In the genomic region with DNA sequence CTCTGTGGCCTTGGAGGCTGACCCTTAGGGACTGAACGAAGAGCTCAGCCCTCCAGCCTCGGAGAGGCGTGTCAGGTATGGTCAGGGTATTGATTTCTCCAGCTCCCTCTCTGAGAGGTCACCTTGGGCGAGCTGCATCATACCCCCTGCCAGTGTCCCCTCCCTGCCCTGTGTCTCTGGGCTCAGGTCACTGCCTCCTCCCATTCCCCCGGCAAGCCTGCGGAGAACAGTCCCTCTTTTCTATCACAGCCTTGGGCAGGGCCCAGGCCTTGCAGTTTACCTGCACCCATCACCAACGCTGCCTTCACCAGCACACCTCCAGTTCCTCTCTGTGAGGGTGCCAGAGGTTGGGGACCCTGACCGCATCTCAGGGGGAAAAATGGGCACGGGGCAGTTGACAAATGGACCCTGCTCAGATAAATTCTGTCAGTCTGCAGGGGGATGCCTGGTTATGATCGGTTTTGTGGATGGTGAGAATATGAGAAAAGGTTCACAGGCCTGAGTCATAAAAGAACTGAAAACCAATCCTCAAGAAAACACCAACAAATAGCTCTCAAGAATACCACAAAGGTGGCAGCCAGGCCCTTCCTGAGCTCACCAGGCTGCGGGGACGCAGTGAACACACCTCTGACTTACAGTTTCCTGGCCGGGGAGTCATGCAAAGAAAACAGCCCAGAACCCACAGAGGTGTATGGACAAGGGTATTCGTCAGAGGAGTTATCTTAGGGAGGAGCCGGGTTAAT, we compare ENCODE assay signal across 8 cellular contexts. TPM values are rescaled to one million over a fixed set of nuclear protein-coding genes. Genes with fewer than 3 reads are reported as not detected.
DNase-seq lines count a peak whose midpoint lies in the region; ATAC-seq and TF ChIP-seq lines count a peak whose summit lies in the region.

No MANE protein-coding gene starts in this region.

- H3K36me3 ChIP-seq in right atrium auricular region (no peaks in the 10 kb centered on the region), kidney epithelial cell (ENCODE audit: control insufficient read depth, insufficient read depth, low read length) (no peaks in the 10 kb centered on the region), aorta (ENCODE audit: control insufficient read depth in 1 of 2, insufficient read depth in 2 of 2, low read length in 1 of 2) (no peaks in the 10 kb centered on the region), suprapubic skin (no peaks in the 10 kb centered on the region)

- 91% methylated on average over 15 of the region's 15 CpGs for whole genome bisulfite sequencing in aorta, 2 donors
- 83% methylated on average over 15 of the region's 15 CpGs for WGBS in suprapubic skin

- H3K4me3 ChIP-seq in right atrium auricular region: no peak overlapping the region
- no peak overlapping the region for H3K4me3 ChIP-seq in kidney epithelial cell (ENCODE audit: low read depth, low read length)
- H3K4me3 ChIP-seq in aorta (ENCODE audit: low read length in 2 of 2): no peak overlapping the region
- no peak overlapping the region for H3K4me3 ChIP-seq in suprapubic skin

- peak; percentile 31 for DNase-seq in Right ventricle myocardium superior
- DNase-seq in right atrium auricular region (ENCODE audit: low spot score): no peak
- DNase-seq in activated CD4-positive, alpha-beta T cell treated with anti-CD3 and anti-CD28 coated beads, Interleukin-2, amount 50 U/mL, for 48 hours: peak; percentile 60 to 69
- DNase-seq in kidney epithelial cell (ENCODE audit: low read depth): peak; percentile 26
- peak; percentile 44 to 61 for DNase-seq in aorta
- DNase-seq in suprapubic skin (ENCODE audit: low spot score in 2 of 2): no peak
- no peak for DNase-seq in GM10266 (ENCODE audit: extremely low spot score)

- H3K27me3 ChIP-seq in right atrium auricular region (no peaks in the 10 kb centered on the region), kidney epithelial cell (ENCODE audit: control insufficient read depth, insufficient read depth, low read length) (peaks cover 12% of the 10 kb centered on the region), aorta (ENCODE audit: control insufficient read depth in 1 of 2, insufficient read depth in 2 of 2, low read length in 1 of 2) (no peaks in the 10 kb centered on the region), suprapubic skin (no peaks in the 10 kb centered on the region)

- ATAC-seq in Right ventricle myocardium superior (ENCODE audit: poor library complexity) (no peak), aorta (ENCODE audit: low FRiP score) (no peak), HG02588 (IDR thresholded peaks at IDR 0.05; ENCODE audit: unreplicated experiment) (no peak)

- H3K4me1 ChIP-seq in right atrium auricular region: no peaks in the 10 kb centered on the region
- H3K4me1 ChIP-seq in aorta (ENCODE audit: control insufficient read depth in 1 of 2, insufficient read depth in 2 of 2, low read length in 2 of 2): no peaks in the 10 kb centered on the region
- H3K4me1 ChIP-seq in suprapubic skin: peaks cover 7% of the 10 kb centered on the region

- TF ChIP-seq POLR2A in suprapubic skin (IDR thresholded peaks at IDR 0.05): no peak

- H3K27ac ChIP-seq in right atrium auricular region: no peak overlapping the region
- no peak overlapping the region for H3K27ac ChIP-seq in aorta (ENCODE audit: low read depth in 1 of 2, low read length in 2 of 2)
- H3K27ac ChIP-seq in suprapubic skin: no peak overlapping the region

- intact Hi-C loops in Right ventricle myocardium superior (cut with DNase I): no loop called here
- intact Hi-C loops in aorta (cut with DNase I): no loop called here

- H3K9me3 ChIP-seq in right atrium auricular region: no peaks in the 10 kb centered on the region
- no peaks in the 10 kb centered on the region for H3K9me3 ChIP-seq in aorta (ENCODE audit: control insufficient read depth, low read length)
- H3K9me3 ChIP-seq in suprapubic skin: no peaks in the 10 kb centered on the region

- no peak for TF ChIP-seq CTCF in right atrium auricular region (IDR thresholded peaks at IDR 0.05)
- no peak for TF ChIP-seq CTCF in kidney epithelial cell (IDR thresholded peaks at IDR 0.05; ENCODE audit: insufficient read depth, low read length, poor library complexity, severe bottlenecking)
- TF ChIP-seq CTCF in suprapubic skin (IDR thresholded peaks at IDR 0.05): no peak
- TF ChIP-seq CTCF in GM10266 (IDR thresholded peaks at IDR 0.05; ENCODE audit: control insufficient read depth, insufficient read depth, low read depth, missing control alignments): no peak

- TF ChIP-seq EP300 in suprapubic skin (IDR thresholded peaks at IDR 0.05): no peak

RNA-seq across cellular contexts. Expression of gene RXRA, which starts 24.7 kb away (rescaled TPM):
- 89.0 TPM for total RNA-seq in Right ventricle myocardium superior
- total RNA-seq in right atrium auricular region: 10 to 100 TPM; 34.5 to 50.8 TPM
- 15.0 and 19.7 TPM in 2 replicates for total RNA-seq in kidney epithelial cell
- 10 to 100 TPM; 47.5 to 67.8 TPM for total RNA-seq in aorta
- polyA plus RNA-seq in aorta: 10 to 100 TPM; 17.7 to 18.0 TPM
- total RNA-seq in suprapubic skin: 100 to 1,000 TPM; 165 to 240 (median 185) TPM

Comparison
In these comparisons a context has a peak if more than half of its experiments do, and no peak if none do; other contexts are left out.
1. DNase-seq: peak in Right ventricle myocardium superior (single experiment), activated CD4-positive, alpha-beta T cell treated with anti-CD3 and anti-CD28 coated beads, Interleukin-2, amount 50 U/mL, for 48 hours (2 of 2), kidney epithelial cell (single experiment) and aorta (2 of 2); none in right atrium auricular region (single experiment), suprapubic skin (0 of 2) and GM10266 (single experiment).